Comparison of ENCODE assay signal across 10 cellular contexts in the genomic region with DNA sequence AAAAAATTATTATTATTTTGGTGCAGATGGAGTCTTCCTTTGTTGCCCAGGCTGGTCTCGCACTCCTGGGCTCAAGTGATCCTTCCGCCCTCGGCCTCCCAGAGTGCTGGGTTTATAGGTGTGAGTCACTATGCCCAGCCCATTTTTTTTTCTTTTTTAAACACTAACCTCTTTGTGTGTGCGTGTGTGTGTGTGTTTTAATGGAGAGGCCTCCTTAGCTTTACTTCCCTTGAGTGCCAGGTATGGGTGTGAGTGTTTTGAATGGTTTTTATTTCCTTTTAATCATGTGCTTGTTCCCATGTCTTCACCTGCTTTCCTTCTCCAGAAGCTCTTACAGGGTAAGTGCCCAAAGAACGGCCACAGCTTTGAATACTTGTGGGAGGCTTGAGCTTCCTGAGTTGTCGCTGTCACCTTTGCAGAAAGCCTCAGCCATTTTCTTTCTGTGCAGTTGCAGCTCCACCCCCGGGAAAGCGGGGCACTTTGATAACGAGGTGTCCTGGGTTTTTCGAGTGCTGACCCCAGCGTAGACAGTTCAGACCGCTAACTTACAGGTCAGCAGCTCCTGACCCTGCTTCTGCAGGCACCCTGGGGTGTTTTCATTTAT. TPM values are rescaled to one million over a fixed set of nuclear protein-coding genes. Genes with fewer than 3 reads are reported as not detected.
DNase-seq lines count a peak whose midpoint lies in the region; ATAC-seq, FAIRE-seq and TF ChIP-seq lines count a peak whose summit lies in the region.
"Had no signal": no experiment of that assay in that cellular context is flagged by ENCODE, and none has a peak within 500 bp of the region (broad histone marks: within the 10 kb centered on the region; RNA-seq: fewer than 3 reads in every experiment).

No MANE protein-coding gene starts in this region.

- H3K27me3 ChIP-seq in bronchial epithelial cell (ENCODE audit: control insufficient read depth, insufficient read depth, low read length), result no peaks in the 10 kb centered on the region
- H3K27me3 ChIP-seq in muscle layer of duodenum (ENCODE audit: low read depth, low read length), result no peaks in the 10 kb centered on the region

- H3K4me1 ChIP-seq in muscle layer of duodenum (ENCODE audit: control insufficient read depth in 1 of 2, insufficient read depth in 2 of 2, low read length in 2 of 2), result peaks cover 11 to 34% of the 10 kb centered on the region in 2 donors

- peak overlapping the region; percentile 81 for H3K27ac ChIP-seq in muscle layer of duodenum (ENCODE audit: low read length)

- peaks cover 5% of the 10 kb centered on the region for H3K36me3 ChIP-seq in bronchial epithelial cell (ENCODE audit: control insufficient read depth, insufficient read depth, low read length)
- H3K36me3 ChIP-seq in muscle layer of duodenum (ENCODE audit: control insufficient read depth in 1 of 2, insufficient read depth in 2 of 2, low read length in 2 of 2), result peaks cover 4 to 17% of the 10 kb centered on the region in 2 donors

- FAIRE-seq in bronchial epithelial cell (lab: Jason Lieb, UNC), result no peak

- H3K36me3 Mint-ChIP-seq in activated naive CD4-positive, alpha-beta T cell treated with anti-CD3 and anti-CD28 coated beads, Interleukin-2, amount 50 U/mL, for 72 hours, result no peaks in the 10 kb centered on the region

- DNase-seq in DMS79 treated with DMSO at 0.1 percent for 48 hours (lab: John Stamatoyannopoulos, UW) (peak; percentile 81), NCI-H187 treated with DMSO at 0.1 percent for 48 hours (lab: John Stamatoyannopoulos, UW) (peak; percentile 95), bronchial epithelial cell (ENCODE audit: low read depth) (peak; percentile 79), GF-D8 (lab: John Stamatoyannopoulos, UW) (no peak), NCI-H2081 (lab: John Stamatoyannopoulos, UW) (no peak), NCI-H82 (lab: John Stamatoyannopoulos, UW) (no peak)
- no peak for DNase-seq in activated naive CD4-positive, alpha-beta T cell treated with anti-CD3 and anti-CD28 coated beads, Interleukin-2, amount 50 U/mL, for 72 hours (ENCODE audit: low spot score in 2 of 2)
- DNase-seq: stimulated activated CD4-positive, alpha-beta T cell treated with anti-CD3 and anti-CD28 coated beads, Interleukin-4, amount 100 ng/mL, for 24 hours had no signal

- TF ChIP-seq CTCF in bronchial epithelial cell (IDR thresholded peaks at IDR 0.05; ENCODE audit: insufficient read depth, low read length, severe bottlenecking), result no peak

- H3K9me3 ChIP-seq in muscle layer of duodenum (ENCODE audit: control insufficient read depth in 1 of 2, low read length in 2 of 2), result no peaks in the 10 kb centered on the region

- H3K4me3 ChIP-seq in bronchial epithelial cell (ENCODE audit: low read depth, low read length) (no peak overlapping the region), muscle layer of duodenum (ENCODE audit: low read depth in 1 of 2, low read length in 2 of 2) (no peak overlapping the region)

- H3K27ac Mint-ChIP-seq in activated naive CD4-positive, alpha-beta T cell treated with anti-CD3 and anti-CD28 coated beads, Interleukin-2, amount 50 U/mL, for 72 hours, result peak overlapping the region in 1 of 2 donors; percentile 74
- H3K27ac Mint-ChIP-seq: memory B cell had no signal

- no peaks in the 10 kb centered on the region for H3K9me3 Mint-ChIP-seq in activated naive CD4-positive, alpha-beta T cell treated with anti-CD3 and anti-CD28 coated beads, Interleukin-2, amount 50 U/mL, for 72 hours
- H3K9me3 Mint-ChIP-seq: memory B cell had no signal

- ATAC-seq in activated naive CD4-positive, alpha-beta T cell treated with anti-CD3 and anti-CD28 coated beads, Interleukin-2, amount 50 U/mL, for 72 hours, result no peak

RNA-seq across cellular contexts. Expression of gene AKAP1, which starts 22.6 kb away (rescaled TPM):
- 20.4 and 30.0 TPM in 2 replicates for total RNA-seq in bronchial epithelial cell
- total RNA-seq in activated naive CD4-positive, alpha-beta T cell treated with anti-CD3 and anti-CD28 coated beads, Interleukin-2, amount 50 U/mL, for 72 hours, result 10 to 100 TPM; 16.8 to 28.0 TPM

Comparison
In these comparisons a context has a peak if more than half of its experiments do, and no peak if none do; other contexts are left out.
1. DNase-seq: peak in DMS79 treated with DMSO at 0.1 percent for 48 hours (single experiment), NCI-H187 treated with DMSO at 0.1 percent for 48 hours (single experiment) and bronchial epithelial cell (single experiment); none in GF-D8 (single experiment), NCI-H2081 (0 of 2), NCI-H82 (single experiment) and activated naive CD4-positive, alpha-beta T cell treated with anti-CD3 and anti-CD28 coated beads, Interleukin-2, amount 50 U/mL, for 72 hours (0 of 2).